Comparison of ENCODE assay signal across 14 cellular contexts in the genomic region with DNA sequence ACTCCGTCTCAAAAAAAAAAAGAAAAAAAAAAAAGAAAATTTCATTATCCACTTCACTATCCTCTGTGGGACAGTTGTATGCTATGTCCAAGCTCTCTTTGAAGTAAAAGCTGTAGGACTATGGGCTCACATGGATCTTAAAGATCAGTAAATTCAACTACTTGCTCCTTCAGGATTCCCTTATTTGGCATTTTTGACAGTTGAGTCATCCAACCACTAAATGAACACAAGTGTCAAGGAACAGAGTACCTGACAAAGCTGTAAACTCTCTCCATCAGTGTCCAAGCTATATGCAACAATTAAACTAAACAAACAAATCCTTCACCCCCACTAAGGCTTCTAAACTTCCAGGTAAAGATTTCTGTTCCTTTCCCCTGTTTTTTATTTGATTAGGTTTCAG.
"Had no signal": no experiment of that assay in that cellular context is flagged by ENCODE, and none has a peak within 500 bp of the region (broad histone marks: within the 10 kb centered on the region; RNA-seq: fewer than 3 reads in every experiment).

No MANE protein-coding gene starts in this region.

- H3K36me3 ChIP-seq: gastroesophageal sphincter, pancreas, thyroid gland had no signal

- H3K27ac ChIP-seq: gastroesophageal sphincter, pancreas, thyroid gland had no signal

- H3K4me3 ChIP-seq: gastroesophageal sphincter, mucosa of descending colon, pancreas, thyroid gland had no signal

- H3K27me3 ChIP-seq: gastroesophageal sphincter, pancreas, thyroid gland had no signal

- H3K4me1 ChIP-seq: gastroesophageal sphincter, pancreas, thyroid gland had no signal

- DNase-seq: activated CD4-positive, alpha-beta memory T cell treated with anti-CD3 and anti-CD28 coated beads for 36 hours; activated CD4-positive, alpha-beta T cell treated with anti-CD3 and anti-CD28 coated beads for 36 hours; activated CD8-positive, alpha-beta memory T cell treated with anti-CD3 and anti-CD28 coated beads, Interleukin-2, amount 10 ng/mL, durations not matched to agents 7 days and 5 days; activated naive CD4-positive, alpha-beta T cell treated with anti-CD3 and anti-CD28 coated beads, Interleukin-2, amount 50 U/mL, for 16 hours; activated T-cell treated with anti-CD3 and anti-CD28 coated beads, Interleukin-2, amount 50 U/mL, for 1 hour; cerebellar nuclear complex; dermis blood vessel endothelial cell; effector memory CD8-positive, alpha-beta T cell; islet precursor cell; mucosa of descending colon; naive thymus-derived CD4-positive, alpha-beta T cell; pancreas; thyroid gland had no signal
